In the genomic region with DNA sequence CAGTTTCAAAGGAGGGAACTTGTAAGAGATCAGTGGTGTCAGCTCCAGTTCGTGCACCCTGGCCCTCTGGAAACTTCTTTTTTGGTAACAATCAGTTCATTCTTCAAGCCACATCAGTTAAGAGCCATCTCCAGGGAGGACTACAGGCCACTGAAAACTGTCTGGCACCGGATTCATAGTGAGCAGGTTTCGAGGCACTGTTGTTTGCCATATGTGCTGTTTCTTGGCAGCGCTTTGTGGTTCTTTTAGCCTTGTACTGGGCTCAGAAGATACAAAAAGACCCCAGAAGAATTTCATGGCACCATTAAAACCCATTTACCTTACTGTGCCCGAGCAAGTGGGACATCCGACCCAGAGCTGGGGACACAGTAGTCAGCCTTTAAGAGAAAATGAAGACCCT, we compare ENCODE assay signal across 12 cellular contexts.
"Had no signal": no experiment of that assay in that cellular context is flagged by ENCODE, and none has a peak within 500 bp of the region (broad histone marks: within the 10 kb centered on the region; RNA-seq: fewer than 3 reads in every experiment).

No MANE protein-coding gene starts in this region.

- H3K4me2 ChIP-seq: hepatocyte had no signal

- H3K9me3 Mint-ChIP-seq: activated CD4-positive, alpha-beta memory T cell treated with anti-CD3 and anti-CD28 coated beads for 36 hours; activated naive CD4-positive, alpha-beta T cell treated with anti-CD3 and anti-CD28 coated beads for 36 hours; activated T-helper 1 cell treated with anti-CD3 and anti-CD28 coated beads, Interleukin-12 subunit alpha, Interleukin-12 subunit beta, Interleukin-2, Interleukin-4 antibody, amounts not matched to agents 30 ng/mL and 10 ng/mL and 1 ng/mL, durations not matched to agents 14 hours and 24 hours and 36 hours; T-cell had no signal

- H3K4me3 ChIP-seq: hepatocyte, pancreas, stomach, thoracic aorta had no signal

- H3K4me3 Mint-ChIP-seq: activated CD4-positive, alpha-beta memory T cell treated with anti-CD3 and anti-CD28 coated beads for 36 hours; activated naive CD4-positive, alpha-beta T cell treated with anti-CD3 and anti-CD28 coated beads for 36 hours; activated T-helper 1 cell treated with anti-CD3 and anti-CD28 coated beads, Interleukin-12 subunit alpha, Interleukin-12 subunit beta, Interleukin-2, Interleukin-4 antibody, amounts not matched to agents 30 ng/mL and 10 ng/mL and 1 ng/mL, durations not matched to agents 14 hours and 24 hours and 36 hours; T-cell had no signal

- H3K9me3 ChIP-seq: pancreas, stomach, thoracic aorta had no signal

- H3K27ac ChIP-seq: hepatocyte, pancreas, stomach, thoracic aorta had no signal

- H3K4me1 Mint-ChIP-seq: T-cell had no signal

- H3K36me3 ChIP-seq: pancreas had no signal

- ATAC-seq: pancreas, T-cell had no signal

- H3K27me3 ChIP-seq: hepatocyte, pancreas, stomach had no signal

- H3K27ac Mint-ChIP-seq: activated CD4-positive, alpha-beta memory T cell treated with anti-CD3 and anti-CD28 coated beads for 36 hours; activated naive CD4-positive, alpha-beta T cell treated with anti-CD3 and anti-CD28 coated beads for 36 hours; activated T-helper 1 cell treated with anti-CD3 and anti-CD28 coated beads, Interleukin-12 subunit alpha, Interleukin-12 subunit beta, Interleukin-2, Interleukin-4 antibody, amounts not matched to agents 30 ng/mL and 10 ng/mL and 1 ng/mL, durations not matched to agents 14 hours and 24 hours and 36 hours had no signal

- H3K27me3 Mint-ChIP-seq: activated CD4-positive, alpha-beta memory T cell treated with anti-CD3 and anti-CD28 coated beads for 36 hours; T-cell had no signal

- H3K4me1 ChIP-seq: pancreas had no signal

- DNase-seq: activated CD4-positive, alpha-beta memory T cell treated with anti-CD3 and anti-CD28 coated beads for 36 hours; activated CD4-positive, alpha-beta T cell treated with anti-CD3 and anti-CD28 coated beads for 1 hour; activated CD8-positive, alpha-beta memory T cell treated with anti-CD3 and anti-CD28 coated beads, Interleukin-2, amount 50 U/mL, for 48 hours; activated naive CD4-positive, alpha-beta T cell treated with anti-CD3 and anti-CD28 coated beads for 36 hours; islet precursor cell; pancreas; stimulated activated CD4-positive, alpha-beta T cell treated with anti-CD3 and anti-CD28 coated beads, Interleukin-1b, Interleukin-23, amount 100 ng/mL, for 48 hours; stomach; T-cell had no signal
